ENCODE assay signal across 1 cellular context in genomic region chr19:861099-861755, GRCh38.
TF ChIP-seq lines count a peak whose summit lies in the region.

No MANE protein-coding gene starts in this region.

TF ChIP-seq in WTC11, 78 proteins besides CTCF, POLR2A, EP300 and RAD21 (continued from another document):
- TF ChIP-seq USF1 (CRISPR knock-in tag; IDR thresholded peaks at IDR 0.05): no peak
- TF ChIP-seq KAT7 (CRISPR knock-in tag; IDR thresholded peaks at IDR 0.05; ENCODE audit: borderline replicate concordance): 0 out of 2 replicates have a peak, but pooled peaks have one; percentile 45
- peak; percentile 69; the same call in 1 of the 2 replicates for TF ChIP-seq ESRRA (CRISPR knock-in tag; IDR thresholded peaks at IDR 0.05; ENCODE audit: borderline replicate concordance)
